ENCODE assay signal across 1 cellular context in the genomic region with DNA sequence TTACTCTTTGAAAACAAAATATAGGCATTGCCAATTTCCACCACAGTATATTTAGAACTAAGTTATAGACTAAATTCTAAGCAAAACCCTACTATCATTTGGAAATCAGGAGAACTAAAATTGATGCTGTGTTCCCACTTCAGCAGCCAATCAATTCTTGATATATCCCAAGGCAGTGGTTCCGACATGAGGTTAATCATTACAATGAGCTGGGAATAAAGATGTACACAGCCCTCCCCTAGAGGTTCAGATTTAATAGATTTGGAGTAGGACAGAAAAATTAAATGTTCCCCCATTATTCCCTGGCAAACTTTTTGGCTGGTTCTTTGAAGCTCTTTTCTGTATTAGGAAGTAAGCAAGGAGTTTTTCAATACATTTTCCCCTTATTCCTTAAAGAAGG.
TF ChIP-seq lines count a peak whose summit lies in the region.

No MANE protein-coding gene starts in this region.

TF ChIP-seq in HepG2, 621 proteins besides CTCF, POLR2A, EP300 and RAD21 (continued from another document):
- TF ChIP-seq, protein P1, sequence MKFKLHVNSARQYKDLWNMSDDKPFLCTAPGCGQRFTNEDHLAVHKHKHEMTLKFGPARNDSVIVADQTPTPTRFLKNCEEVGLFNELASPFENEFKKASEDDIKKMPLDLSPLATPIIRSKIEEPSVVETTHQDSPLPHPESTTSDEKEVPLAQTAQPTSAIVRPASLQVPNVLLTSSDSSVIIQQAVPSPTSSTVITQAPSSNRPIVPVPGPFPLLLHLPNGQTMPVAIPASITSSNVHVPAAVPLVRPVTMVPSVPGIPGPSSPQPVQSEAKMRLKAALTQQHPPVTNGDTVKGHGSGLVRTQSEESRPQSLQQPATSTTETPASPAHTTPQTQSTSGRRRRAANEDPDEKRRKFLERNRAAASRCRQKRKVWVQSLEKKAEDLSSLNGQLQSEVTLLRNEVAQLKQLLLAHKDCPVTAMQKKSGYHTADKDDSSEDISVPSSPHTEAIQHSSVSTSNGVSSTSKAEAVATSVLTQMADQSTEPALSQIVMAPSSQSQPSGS (CRISPR knock-in tag; IDR thresholded peaks at IDR 0.05) = no peak
- TF ChIP-seq MIER2 (CRISPR knock-in tag; IDR thresholded peaks at IDR 0.05) (no peak), KLF6 (CRISPR knock-in tag; IDR thresholded peaks at IDR 0.05) (no peak), ZSCAN25 (CRISPR knock-in tag; IDR thresholded peaks at IDR 0.05) (no peak), ZNF629 (CRISPR knock-in tag; conservative IDR thresholded peaks at IDR 0.05) (no peak), EZH2 (conservative IDR thresholded peaks at IDR 0.05; ENCODE audit: low read depth, low read length) (no peak)
- TF ChIP-seq, protein P2, sequence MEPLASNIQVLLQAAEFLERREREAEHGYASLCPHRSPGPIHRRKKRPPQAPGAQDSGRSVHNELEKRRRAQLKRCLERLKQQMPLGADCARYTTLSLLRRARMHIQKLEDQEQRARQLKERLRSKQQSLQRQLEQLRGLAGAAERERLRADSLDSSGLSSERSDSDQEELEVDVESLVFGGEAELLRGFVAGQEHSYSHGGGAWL (CRISPR knock-in tag; IDR thresholded peaks at IDR 0.05) = no peak
